8 cellular contexts compared by ENCODE assay signal in the genomic region with DNA sequence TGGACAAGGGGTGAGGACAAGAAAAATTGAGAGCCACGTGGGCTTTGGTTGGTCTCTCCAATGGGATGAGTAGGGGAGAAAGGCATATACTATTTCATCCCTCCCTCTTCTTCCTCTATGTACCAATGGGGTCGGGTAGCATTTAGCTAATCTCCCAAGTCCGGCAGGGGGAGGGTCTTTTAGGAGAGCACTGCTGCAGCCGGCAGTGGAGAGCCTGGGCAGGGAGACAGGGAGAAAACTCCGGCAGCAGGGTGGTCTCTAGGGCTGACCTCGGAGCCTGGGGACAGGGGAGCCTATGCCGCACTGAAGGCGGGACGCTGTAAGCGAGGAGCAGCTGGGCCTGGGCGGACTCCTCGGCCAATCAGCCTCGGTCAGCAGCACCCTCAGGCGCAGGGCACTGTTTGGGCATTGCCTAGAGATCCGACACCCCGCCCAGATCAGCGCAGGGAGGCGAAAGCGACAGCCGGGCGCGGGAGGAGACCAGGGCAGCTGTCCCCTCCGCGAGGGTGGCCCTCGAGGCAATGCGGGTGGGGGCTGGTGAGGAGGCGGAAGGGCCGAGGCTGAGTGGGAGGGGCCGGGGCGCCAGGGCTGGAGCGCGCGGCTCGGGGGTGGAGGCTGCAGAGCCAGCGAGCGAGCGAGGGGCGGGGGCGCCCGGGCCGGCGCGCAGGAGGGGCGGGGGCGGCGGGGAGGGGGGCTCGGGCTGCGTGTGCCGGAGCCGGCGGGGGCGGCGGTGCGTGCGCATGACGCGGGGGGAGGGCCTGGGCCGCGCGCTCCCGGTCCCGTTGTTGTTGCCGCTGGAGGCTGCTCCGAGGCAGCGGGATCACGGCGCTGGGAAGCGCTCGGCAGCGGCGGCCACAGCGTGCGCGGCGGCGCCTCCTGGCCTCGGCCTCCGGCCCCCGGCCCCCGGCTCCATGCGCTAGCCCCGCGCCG. TPM values are rescaled to one million over a fixed set of nuclear protein-coding genes. Genes with fewer than 3 reads are reported as not detected.
A peak's percentile ranks its signal among the peaks of the same experiment; 100 is the strongest.
DNase-seq lines count a peak whose midpoint lies in the region; ATAC-seq, FAIRE-seq and TF ChIP-seq lines count a peak whose summit lies in the region.

A gene (plus strand): TSS at position 785 of the 930 bp plus-strand sequence. CDS start 267 bp downstream, outside the sequence.

- WGBS in small intestine, 3 donors: 1% methylated on average over 28 to 84 of the region's 84 CpGs

- H3K9me3 ChIP-seq in small intestine (ENCODE audit: control insufficient read depth, low read depth): no peaks in the 10 kb centered on the region

- no peaks in the 10 kb centered on the region for H3K36me3 ChIP-seq in small intestine (ENCODE audit: control insufficient read depth in 2 of 2, insufficient read depth in 2 of 2, low read length in 2 of 2)

- peak; percentile 82 for TF ChIP-seq POLR2A in GM18505 (IDR thresholded peaks at IDR 0.05; ENCODE audit: borderline replicate concordance, extremely low read depth, insufficient read depth, insufficient read length)

- H3K4me3 ChIP-seq in WI38 (ENCODE audit: low read depth, low read length) (peak within 1 kb of the TSS; percentile 87), small intestine (ENCODE audit: low read depth in 1 of 2, low read length in 2 of 2) (peak within 1 kb of the TSS; percentile 55 to 91)

- H3K27me3 ChIP-seq in small intestine (ENCODE audit: control insufficient read depth in 2 of 2, insufficient read depth in 2 of 2, low read length in 2 of 2): no peaks in the 10 kb centered on the region

- H3K4me1 ChIP-seq in small intestine (ENCODE audit: control insufficient read depth in 2 of 2, insufficient read depth in 1 of 2, low read depth in 1 of 2, low read length in 1 of 2): peaks cover 0 to 11% of the 10 kb centered on the region in 2 donors

- no peak for TF ChIP-seq CTCF in WI38 (IDR thresholded peaks at IDR 0.05; ENCODE audit: low read depth, low read length)

- peak; percentile 43 for ATAC-seq in GM18505 (IDR thresholded peaks at IDR 0.05; ENCODE audit: unreplicated experiment)
- peak; percentile 28 for ATAC-seq in HG03025 (IDR thresholded peaks at IDR 0.05; ENCODE audit: low FRiP score, unreplicated experiment)

- peak; percentile 68 for FAIRE-seq in A204.1 (lab: Jason Lieb, UNC)
- FAIRE-seq in small intestine (lab: Jason Lieb, UNC): no peak

- peak; percentile 92 for DNase-seq in NCI-H2227 (lab: John Stamatoyannopoulos, UW; ENCODE audit: unreplicated experiment)
- peak; percentile 91 for DNase-seq in cerebellum (ENCODE audit: low spot score)
- DNase-seq in islet precursor cell: peak; percentile 93
- DNase-seq in small intestine: peak; percentile 78

- peak within 1 kb of the TSS; percentile 83 to 89 for H3K27ac ChIP-seq in small intestine (ENCODE audit: low read depth in 1 of 2, low read length in 1 of 2)

RNA-seq across cellular contexts. Expression of the gene that starts here (rescaled TPM):
- 69.8 TPM for total RNA-seq in cerebellum
- polyA plus RNA-seq in small intestine: 10 to 100 TPM; 46.5 to 57.9 (median 54.9) TPM

Comparison
In these comparisons a context has a peak if more than half of its experiments do, and no peak if none do; other contexts are left out.
1. Peak in every context shown above with its lines: DNase-seq, ATAC-seq, H3K4me3 ChIP-seq and H3K27ac ChIP-seq.